ENCODE assay signal across 1 cellular context in the genomic region with DNA sequence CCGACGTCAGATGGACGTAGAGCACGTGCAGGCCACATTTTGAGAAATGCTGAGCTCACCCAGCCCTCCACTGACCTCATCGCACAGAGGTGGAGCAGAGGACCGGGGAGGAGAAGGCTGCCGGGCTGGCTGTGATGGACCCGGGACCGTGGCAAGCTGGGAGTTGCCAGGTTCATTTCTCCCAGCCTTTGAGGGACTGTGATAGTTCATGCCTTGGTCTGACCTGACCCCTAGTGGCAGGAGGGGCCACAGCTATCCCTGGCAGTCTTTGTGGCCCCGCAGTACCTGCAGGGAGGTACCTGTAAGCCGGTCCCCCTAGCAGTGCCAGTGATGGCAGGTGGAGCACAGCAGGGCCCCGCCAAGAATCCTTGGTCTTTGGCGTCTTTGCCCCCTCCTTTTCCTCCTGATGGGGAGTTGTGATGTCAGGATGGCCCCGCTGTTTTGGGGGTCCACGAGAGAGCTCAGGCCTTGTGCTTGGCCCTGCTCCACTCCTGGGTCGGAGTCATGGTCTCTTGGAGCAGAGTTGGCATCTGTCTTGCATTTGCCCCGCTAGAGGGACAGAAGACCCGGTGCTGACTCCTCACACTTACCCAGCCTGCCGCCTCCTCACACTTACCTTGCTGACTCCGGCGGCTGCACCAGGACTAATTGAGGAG.
A peak's percentile ranks its signal among the peaks of the same experiment; 100 is the strongest.
TF ChIP-seq lines count a peak whose summit lies in the region.

No MANE protein-coding gene starts in this region.

TF ChIP-seq in GM12878, 131 proteins besides CTCF, POLR2A, EP300 and RAD21 (continued from another document):
- TF ChIP-seq RELB (IDR thresholded peaks at IDR 0.05; ENCODE audit: low read depth) (no peak), NR2F1 (conservative IDR thresholded peaks at IDR 0.05) (no peak), FOXM1 (IDR thresholded peaks at IDR 0.05; ENCODE audit: low read depth, low read length) (no peak), TCF7 (IDR thresholded peaks at IDR 0.05; ENCODE audit: borderline replicate concordance) (no peak), IKZF2 (IDR thresholded peaks at IDR 0.05) (no peak), RB1 (IDR thresholded peaks at IDR 0.05; ENCODE audit: borderline replicate concordance) (no peak), BHLHE40 (IDR thresholded peaks at IDR 0.05; ENCODE audit: borderline replicate concordance in 1 of 2, low read depth in 2 of 2, low read length in 1 of 2) (peak in 1 of 2 experiments; percentile 55; a peak in 1 of 4 replicates), SRF (IDR thresholded peaks at IDR 0.05; ENCODE audit: low read depth in 2 of 2, low read length in 2 of 2) (no peak), CHD2 (IDR thresholded peaks at IDR 0.05; ENCODE audit: borderline replicate concordance, low read depth, low read length) (no peak), WRNIP1 (IDR thresholded peaks at IDR 0.05; ENCODE audit: borderline replicate concordance, low read depth, low read length) (0 out of 2 replicates have a peak, but pooled peaks have one; percentile 74), IRF4 (IDR thresholded peaks at IDR 0.05; ENCODE audit: low read depth, low read length) (0 out of 2 replicates have a peak, but pooled peaks have one; percentile 34), FOS (IDR thresholded peaks at IDR 0.05; ENCODE audit: borderline replicate concordance, extremely low read depth, insufficient read length) (no peak), SMC3 (IDR thresholded peaks at IDR 0.05; ENCODE audit: borderline replicate concordance, low read length) (peak; percentile 92)
- TF ChIP-seq, protein P1, sequence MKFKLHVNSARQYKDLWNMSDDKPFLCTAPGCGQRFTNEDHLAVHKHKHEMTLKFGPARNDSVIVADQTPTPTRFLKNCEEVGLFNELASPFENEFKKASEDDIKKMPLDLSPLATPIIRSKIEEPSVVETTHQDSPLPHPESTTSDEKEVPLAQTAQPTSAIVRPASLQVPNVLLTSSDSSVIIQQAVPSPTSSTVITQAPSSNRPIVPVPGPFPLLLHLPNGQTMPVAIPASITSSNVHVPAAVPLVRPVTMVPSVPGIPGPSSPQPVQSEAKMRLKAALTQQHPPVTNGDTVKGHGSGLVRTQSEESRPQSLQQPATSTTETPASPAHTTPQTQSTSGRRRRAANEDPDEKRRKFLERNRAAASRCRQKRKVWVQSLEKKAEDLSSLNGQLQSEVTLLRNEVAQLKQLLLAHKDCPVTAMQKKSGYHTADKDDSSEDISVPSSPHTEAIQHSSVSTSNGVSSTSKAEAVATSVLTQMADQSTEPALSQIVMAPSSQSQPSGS (IDR thresholded peaks at IDR 0.05; ENCODE audit: low read length), result no peak
